In the genomic region with DNA sequence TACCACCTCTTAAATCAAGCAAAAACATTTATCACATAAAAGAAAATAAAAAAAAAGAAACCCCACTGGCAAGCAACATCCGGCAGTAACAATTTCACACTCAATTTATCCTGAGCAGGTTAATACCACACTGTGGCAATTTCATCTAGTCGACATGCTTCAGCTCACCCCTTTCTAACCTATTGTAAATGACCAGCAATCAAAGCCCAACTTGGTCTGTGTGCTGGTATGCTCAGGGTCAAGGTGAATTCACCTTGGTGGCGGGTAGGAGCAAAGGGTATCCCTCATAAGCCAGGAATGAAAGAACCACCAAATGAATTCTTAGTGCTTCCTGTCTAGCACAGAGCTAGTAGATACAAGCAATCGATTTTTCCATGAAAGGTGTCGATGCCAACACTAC, we compare ENCODE assay signal across 1 cellular context.
A peak's percentile ranks its signal among the peaks of the same experiment; 100 is the strongest.
TF ChIP-seq lines count a peak whose summit lies in the region.

No MANE protein-coding gene starts in this region.

TF ChIP-seq in HepG2, 621 proteins besides CTCF, POLR2A, EP300 and RAD21 (continued from another document and continues in another):
- TF ChIP-seq CBX1 (IDR thresholded peaks at IDR 0.05; ENCODE audit: low read depth) (no peak), TBL1XR1 (IDR thresholded peaks at IDR 0.05; ENCODE audit: borderline replicate concordance, low read length, partially characterized antibody) (peak; percentile 61), TBX2 (CRISPR knock-in tag; IDR thresholded peaks at IDR 0.05; ENCODE audit: borderline replicate concordance) (0 out of 2 replicates have a peak, but pooled peaks have one; percentile 19), ZNF431 (CRISPR knock-in tag; IDR thresholded peaks at IDR 0.05; ENCODE audit: borderline replicate concordance, low read depth) (no peak), GFI1 (CRISPR knock-in tag; IDR thresholded peaks at IDR 0.05; ENCODE audit: borderline replicate concordance) (peak; percentile 32; the same call in 1 of the 2 replicates), NCOA2 (CRISPR knock-in tag; IDR thresholded peaks at IDR 0.05) (0 out of 2 replicates have a peak, but pooled peaks have one; percentile 22), GATAD1 (CRISPR knock-in tag; IDR thresholded peaks at IDR 0.05) (no peak), ZNF672 (CRISPR knock-in tag; IDR thresholded peaks at IDR 0.05) (no peak), ONECUT2 (CRISPR knock-in tag; IDR thresholded peaks at IDR 0.05) (peak; percentile 78), ZMYM2 (CRISPR knock-in tag; IDR thresholded peaks at IDR 0.05) (0 out of 2 replicates have a peak, but pooled peaks have one; percentile 18), ZNF256 (CRISPR knock-in tag; conservative IDR thresholded peaks at IDR 0.05) (no peak), ISL2 (CRISPR knock-in tag; IDR thresholded peaks at IDR 0.05) (0 out of 2 replicates have a peak, but pooled peaks have one; percentile 14), TP53 (CRISPR knock-in tag; conservative IDR thresholded peaks at IDR 0.05) (no peak), ZNF577 (CRISPR knock-in tag; IDR thresholded peaks at IDR 0.05; ENCODE audit: borderline replicate concordance, low read depth) (no peak), CAMTA2 (CRISPR knock-in tag; IDR thresholded peaks at IDR 0.05; ENCODE audit: borderline replicate concordance) (no peak), MLLT10 (CRISPR knock-in tag; IDR thresholded peaks at IDR 0.05) (no peak), ZBTB26 (CRISPR knock-in tag; IDR thresholded peaks at IDR 0.05; ENCODE audit: borderline replicate concordance) (no peak), ZNF138 (CRISPR knock-in tag; IDR thresholded peaks at IDR 0.05; ENCODE audit: low read depth) (no peak), ZFP62 (CRISPR knock-in tag; IDR thresholded peaks at IDR 0.05) (no peak), THAP8 (CRISPR knock-in tag; IDR thresholded peaks at IDR 0.05; ENCODE audit: borderline replicate concordance) (no peak), ZSCAN22 (CRISPR knock-in tag; IDR thresholded peaks at IDR 0.05) (no peak), ZNF556 (CRISPR knock-in tag; IDR thresholded peaks at IDR 0.05; ENCODE audit: borderline replicate concordance) (no peak), ZNF572 (CRISPR knock-in tag; IDR thresholded peaks at IDR 0.05) (no peak), FOXK1 (CRISPR knock-in tag; IDR thresholded peaks at IDR 0.05; ENCODE audit: borderline replicate concordance, low read depth) (no peak), ELK4 (CRISPR knock-in tag; IDR thresholded peaks at IDR 0.05; ENCODE audit: borderline replicate concordance) (no peak), IRF9 (CRISPR knock-in tag; IDR thresholded peaks at IDR 0.05; ENCODE audit: borderline replicate concordance) (no peak), ZNF782 (CRISPR knock-in tag; IDR thresholded peaks at IDR 0.05; ENCODE audit: borderline replicate concordance) (no peak), HDAC2 (CRISPR knock-in tag; IDR thresholded peaks at IDR 0.05) (peak; percentile 39; the same call in 1 of the 2 replicates), HDAC1 (CRISPR knock-in tag; IDR thresholded peaks at IDR 0.05) (0 out of 2 replicates have a peak, but pooled peaks have one; percentile 24), HMG20A (CRISPR knock-in tag; IDR thresholded peaks at IDR 0.05; ENCODE audit: borderline replicate concordance) (no peak; the same call in 1 of the 2 replicates), NR3C1 (CRISPR knock-in tag; IDR thresholded peaks at IDR 0.05) (no peak), CHD4 (IDR thresholded peaks at IDR 0.05; ENCODE audit: borderline replicate concordance, low read length) (no peak), HOXA7 (CRISPR knock-in tag; IDR thresholded peaks at IDR 0.05) (no peak), ZBTB21 (CRISPR knock-in tag; IDR thresholded peaks at IDR 0.05) (no peak), MIXL1 (CRISPR knock-in tag; IDR thresholded peaks at IDR 0.05) (peak; percentile 29; the same call in 1 of the 2 replicates), ZFP82 (CRISPR knock-in tag; IDR thresholded peaks at IDR 0.05; ENCODE audit: borderline replicate concordance) (no peak), ZNF558 (CRISPR knock-in tag; IDR thresholded peaks at IDR 0.05; ENCODE audit: borderline replicate concordance) (no peak), ZNF451 (CRISPR knock-in tag; IDR thresholded peaks at IDR 0.05) (no peak), PPARG (CRISPR knock-in tag; conservative IDR thresholded peaks at IDR 0.05) (peak; percentile 28; the same call in 1 of the 2 replicates), CCDC6 (CRISPR knock-in tag; IDR thresholded peaks at IDR 0.05) (no peak), ARID2 (CRISPR knock-in tag; IDR thresholded peaks at IDR 0.05; ENCODE audit: borderline replicate concordance) (no peak), HNRNPH1 (optimal IDR thresholded peaks at IDR 0.05; ENCODE audit: low read depth, low read length) (no peak), NFATC3 (CRISPR knock-in tag; IDR thresholded peaks at IDR 0.05) (no peak), SALL1 (CRISPR knock-in tag; IDR thresholded peaks at IDR 0.05) (peak; percentile 55; the same call in 1 of the 2 replicates)
- TF ChIP-seq, protein P1, sequence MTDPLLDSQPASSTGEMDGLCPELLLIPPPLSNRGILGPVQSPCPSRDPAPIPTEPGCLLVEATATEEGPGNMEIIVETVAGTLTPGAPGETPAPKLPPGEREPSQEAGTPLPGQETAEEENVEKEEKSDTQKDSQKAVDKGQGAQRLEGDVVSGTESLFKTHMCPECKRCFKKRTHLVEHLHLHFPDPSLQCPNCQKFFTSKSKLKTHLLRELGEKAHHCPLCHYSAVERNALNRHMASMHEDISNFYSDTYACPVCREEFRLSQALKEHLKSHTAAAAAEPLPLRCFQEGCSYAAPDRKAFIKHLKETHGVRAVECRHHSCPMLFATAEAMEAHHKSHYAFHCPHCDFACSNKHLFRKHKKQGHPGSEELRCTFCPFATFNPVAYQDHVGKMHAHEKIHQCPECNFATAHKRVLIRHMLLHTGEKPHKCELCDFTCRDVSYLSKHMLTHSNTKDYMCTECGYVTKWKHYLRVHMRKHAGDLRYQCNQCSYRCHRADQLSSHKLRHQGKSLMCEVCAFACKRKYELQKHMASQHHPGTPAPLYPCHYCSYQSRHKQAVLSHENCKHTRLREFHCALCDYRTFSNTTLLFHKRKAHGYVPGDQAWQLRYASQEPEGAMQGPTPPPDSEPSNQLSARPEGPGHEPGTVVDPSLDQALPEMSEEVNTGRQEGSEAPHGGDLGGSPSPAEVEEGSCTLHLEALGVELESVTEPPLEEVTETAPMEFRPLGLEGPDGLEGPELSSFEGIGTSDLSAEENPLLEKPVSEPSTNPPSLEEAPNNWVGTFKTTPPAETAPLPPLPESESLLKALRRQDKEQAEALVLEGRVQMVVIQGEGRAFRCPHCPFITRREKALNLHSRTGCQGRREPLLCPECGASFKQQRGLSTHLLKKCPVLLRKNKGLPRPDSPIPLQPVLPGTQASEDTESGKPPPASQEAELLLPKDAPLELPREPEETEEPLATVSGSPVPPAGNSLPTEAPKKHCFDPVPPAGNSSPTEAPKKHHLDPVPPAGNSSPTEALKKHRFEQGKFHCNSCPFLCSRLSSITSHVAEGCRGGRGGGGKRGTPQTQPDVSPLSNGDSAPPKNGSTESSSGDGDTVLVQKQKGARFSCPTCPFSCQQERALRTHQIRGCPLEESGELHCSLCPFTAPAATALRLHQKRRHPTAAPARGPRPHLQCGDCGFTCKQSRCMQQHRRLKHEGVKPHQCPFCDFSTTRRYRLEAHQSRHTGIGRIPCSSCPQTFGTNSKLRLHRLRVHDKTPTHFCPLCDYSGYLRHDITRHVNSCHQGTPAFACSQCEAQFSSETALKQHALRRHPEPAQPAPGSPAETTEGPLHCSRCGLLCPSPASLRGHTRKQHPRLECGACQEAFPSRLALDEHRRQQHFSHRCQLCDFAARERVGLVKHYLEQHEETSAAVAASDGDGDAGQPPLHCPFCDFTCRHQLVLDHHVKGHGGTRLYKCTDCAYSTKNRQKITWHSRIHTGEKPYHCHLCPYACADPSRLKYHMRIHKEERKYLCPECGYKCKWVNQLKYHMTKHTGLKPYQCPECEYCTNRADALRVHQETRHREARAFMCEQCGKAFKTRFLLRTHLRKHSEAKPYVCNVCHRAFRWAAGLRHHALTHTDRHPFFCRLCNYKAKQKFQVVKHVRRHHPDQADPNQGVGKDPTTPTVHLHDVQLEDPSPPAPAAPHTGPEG (CRISPR knock-in tag; IDR thresholded peaks at IDR 0.05), result no peak
- TF ChIP-seq, protein P2, sequence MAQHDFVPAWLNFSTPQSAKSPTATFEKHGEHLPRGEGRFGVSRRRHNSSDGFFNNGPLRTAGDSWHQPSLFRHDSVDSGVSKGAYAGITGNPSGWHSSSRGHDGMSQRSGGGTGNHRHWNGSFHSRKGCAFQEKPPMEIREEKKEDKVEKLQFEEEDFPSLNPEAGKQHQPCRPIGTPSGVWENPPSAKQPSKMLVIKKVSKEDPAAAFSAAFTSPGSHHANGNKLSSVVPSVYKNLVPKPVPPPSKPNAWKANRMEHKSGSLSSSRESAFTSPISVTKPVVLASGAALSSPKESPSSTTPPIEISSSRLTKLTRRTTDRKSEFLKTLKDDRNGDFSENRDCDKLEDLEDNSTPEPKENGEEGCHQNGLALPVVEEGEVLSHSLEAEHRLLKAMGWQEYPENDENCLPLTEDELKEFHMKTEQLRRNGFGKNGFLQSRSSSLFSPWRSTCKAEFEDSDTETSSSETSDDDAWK (CRISPR knock-in tag; IDR thresholded peaks at IDR 0.05), result no peak
- TF ChIP-seq, protein P3, sequence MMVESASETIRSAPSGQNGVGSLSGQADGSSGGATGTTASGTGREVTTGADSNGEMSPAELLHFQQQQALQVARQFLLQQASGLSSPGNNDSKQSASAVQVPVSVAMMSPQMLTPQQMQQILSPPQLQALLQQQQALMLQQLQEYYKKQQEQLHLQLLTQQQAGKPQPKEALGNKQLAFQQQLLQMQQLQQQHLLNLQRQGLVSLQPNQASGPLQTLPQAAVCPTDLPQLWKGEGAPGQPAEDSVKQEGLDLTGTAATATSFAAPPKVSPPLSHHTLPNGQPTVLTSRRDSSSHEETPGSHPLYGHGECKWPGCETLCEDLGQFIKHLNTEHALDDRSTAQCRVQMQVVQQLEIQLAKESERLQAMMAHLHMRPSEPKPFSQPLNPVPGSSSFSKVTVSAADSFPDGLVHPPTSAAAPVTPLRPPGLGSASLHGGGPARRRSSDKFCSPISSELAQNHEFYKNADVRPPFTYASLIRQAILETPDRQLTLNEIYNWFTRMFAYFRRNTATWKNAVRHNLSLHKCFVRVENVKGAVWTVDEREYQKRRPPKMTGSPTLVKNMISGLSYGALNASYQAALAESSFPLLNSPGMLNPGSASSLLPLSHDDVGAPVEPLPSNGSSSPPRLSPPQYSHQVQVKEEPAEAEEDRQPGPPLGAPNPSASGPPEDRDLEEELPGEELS (CRISPR knock-in tag; IDR thresholded peaks at IDR 0.05), result no peak
- TF ChIP-seq, protein P4, sequence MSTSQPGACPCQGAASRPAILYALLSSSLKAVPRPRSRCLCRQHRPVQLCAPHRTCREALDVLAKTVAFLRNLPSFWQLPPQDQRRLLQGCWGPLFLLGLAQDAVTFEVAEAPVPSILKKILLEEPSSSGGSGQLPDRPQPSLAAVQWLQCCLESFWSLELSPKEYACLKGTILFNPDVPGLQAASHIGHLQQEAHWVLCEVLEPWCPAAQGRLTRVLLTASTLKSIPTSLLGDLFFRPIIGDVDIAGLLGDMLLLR (CRISPR knock-in tag; IDR thresholded peaks at IDR 0.05), result no peak
- TF ChIP-seq, protein P5, sequence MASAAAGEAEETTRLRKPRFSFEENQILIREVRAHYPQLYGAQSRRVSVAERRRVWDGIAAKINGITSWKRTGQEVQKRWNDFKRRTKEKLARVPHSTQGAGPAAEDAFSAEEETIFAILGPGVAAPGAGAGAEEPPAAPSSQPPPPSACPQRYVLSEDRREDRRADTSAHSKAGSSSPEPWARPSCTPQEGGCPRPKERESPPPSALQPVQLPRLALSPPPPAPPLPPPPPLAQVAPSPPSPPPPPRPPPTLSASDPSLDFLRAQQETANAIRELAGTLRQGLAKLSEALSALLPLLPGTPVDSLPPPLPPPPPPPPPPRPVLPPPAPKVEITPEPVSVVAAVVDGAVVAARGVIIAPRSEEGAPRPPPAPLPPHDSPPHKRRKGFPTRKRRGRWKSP (CRISPR knock-in tag; IDR thresholded peaks at IDR 0.05), result no peak
- TF ChIP-seq, protein P6, sequence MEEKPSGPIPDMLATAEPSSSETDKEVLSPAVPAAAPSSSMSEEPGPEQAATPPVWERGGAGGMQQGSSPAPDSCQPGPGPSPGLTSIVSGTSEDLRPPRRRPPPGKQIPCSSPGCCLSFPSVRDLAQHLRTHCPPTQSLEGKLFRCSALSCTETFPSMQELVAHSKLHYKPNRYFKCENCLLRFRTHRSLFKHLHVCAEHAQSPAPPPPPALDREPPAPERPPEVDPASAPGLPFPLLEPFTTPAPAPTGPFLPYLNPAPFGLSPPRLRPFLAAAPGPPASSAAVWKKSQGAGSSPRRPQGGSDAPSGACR (CRISPR knock-in tag; IDR thresholded peaks at IDR 0.05), result no peak
